1 cellular context compared by ENCODE assay signal in the genomic region with DNA sequence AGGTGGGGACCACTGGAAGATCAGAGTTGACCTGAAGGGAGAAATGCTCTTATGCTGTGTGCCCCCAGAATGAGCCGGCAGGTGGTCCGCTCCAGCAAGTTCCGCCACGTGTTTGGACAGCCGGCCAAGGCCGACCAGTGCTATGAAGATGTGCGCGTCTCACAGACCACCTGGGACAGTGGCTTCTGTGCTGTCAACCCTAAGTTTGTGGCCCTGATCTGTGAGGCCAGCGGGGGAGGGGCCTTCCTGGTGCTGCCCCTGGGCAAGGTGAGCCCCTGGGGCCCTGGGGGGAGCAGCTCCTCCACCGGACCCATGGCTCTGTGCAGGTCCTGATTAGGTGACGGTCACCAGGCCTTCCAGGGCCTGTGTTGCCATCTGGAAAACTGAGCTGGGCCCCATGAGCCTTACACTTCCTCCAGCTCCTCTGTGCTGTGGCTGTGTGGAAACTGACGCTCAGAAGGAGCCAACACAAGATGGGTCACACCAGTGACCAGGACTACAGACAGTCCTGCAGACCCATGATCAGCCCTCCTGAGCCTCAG.
TF ChIP-seq lines count a peak whose summit lies in the region.

No MANE protein-coding gene starts in this region.

TF ChIP-seq in GM12878, 131 proteins besides CTCF, POLR2A, EP300 and RAD21:
- peak; percentile 93 for TF ChIP-seq POLR2AphosphoS5 (IDR thresholded peaks at IDR 0.05; ENCODE audit: low read length)
- peak; percentile 11 for TF ChIP-seq GATAD2B (conservative IDR thresholded peaks at IDR 0.05; ENCODE audit: low read depth)
- TF ChIP-seq MAX (IDR thresholded peaks at IDR 0.05; ENCODE audit: low read depth, low read length): peak; percentile 52; the same call in 1 of the 2 replicates
- TF ChIP-seq YBX1 (IDR thresholded peaks at IDR 0.05): no peak
- peak; percentile 22 for TF ChIP-seq HDAC6 (IDR thresholded peaks at IDR 0.05; ENCODE audit: unreplicated experiment)
- TF ChIP-seq SUZ12 (IDR thresholded peaks at IDR 0.05; ENCODE audit: unreplicated experiment): no peak
- TF ChIP-seq MYC (IDR thresholded peaks at IDR 0.05; ENCODE audit: insufficient read depth, insufficient read length, insufficient replicate concordance, low read length, severe bottlenecking): peak; percentile 59
- no peak; the same call in 1 of the 2 replicates for TF ChIP-seq NKRF (conservative IDR thresholded peaks at IDR 0.05)
- TF ChIP-seq HDGF (IDR thresholded peaks at IDR 0.05): peak; percentile 35; the same call in 1 of the 2 replicates
- 0 out of 2 replicates have a peak, but pooled peaks have one; percentile 47 for TF ChIP-seq TCF3 (IDR thresholded peaks at IDR 0.05; ENCODE audit: borderline replicate concordance, insufficient read depth, low read depth, low read length)
- 0 out of 2 replicates have a peak, but pooled peaks have one; percentile 67 for TF ChIP-seq SMARCA5 (IDR thresholded peaks at IDR 0.05)
- TF ChIP-seq MXI1 (IDR thresholded peaks at IDR 0.05; ENCODE audit: low read depth, low read length): peak; percentile 45; the same call in 1 of the 2 replicates
- TF ChIP-seq POU2F2 (IDR thresholded peaks at IDR 0.05; ENCODE audit: borderline replicate concordance, low read depth, low read length): peak; percentile 7; the same call in 1 of the 3 replicates
- TF ChIP-seq POLR2AphosphoS2 (IDR thresholded peaks at IDR 0.05; ENCODE audit: low read depth, low read length): peak; percentile 81; the same call in 1 of the 2 replicates
- TF ChIP-seq BHLHE40 (IDR thresholded peaks at IDR 0.05; ENCODE audit: borderline replicate concordance in 1 of 2, low read depth in 2 of 2, low read length in 1 of 2): peak in 1 of 2 experiments; percentile 24; a peak in 1 of 4 replicates
- TF ChIP-seq NR2F1 (conservative IDR thresholded peaks at IDR 0.05): no peak
- no peak for TF ChIP-seq ZNF24 (IDR thresholded peaks at IDR 0.05)
- TF ChIP-seq KDM1A (IDR thresholded peaks at IDR 0.05; ENCODE audit: borderline replicate concordance): no peak
- TF ChIP-seq, protein P1, sequence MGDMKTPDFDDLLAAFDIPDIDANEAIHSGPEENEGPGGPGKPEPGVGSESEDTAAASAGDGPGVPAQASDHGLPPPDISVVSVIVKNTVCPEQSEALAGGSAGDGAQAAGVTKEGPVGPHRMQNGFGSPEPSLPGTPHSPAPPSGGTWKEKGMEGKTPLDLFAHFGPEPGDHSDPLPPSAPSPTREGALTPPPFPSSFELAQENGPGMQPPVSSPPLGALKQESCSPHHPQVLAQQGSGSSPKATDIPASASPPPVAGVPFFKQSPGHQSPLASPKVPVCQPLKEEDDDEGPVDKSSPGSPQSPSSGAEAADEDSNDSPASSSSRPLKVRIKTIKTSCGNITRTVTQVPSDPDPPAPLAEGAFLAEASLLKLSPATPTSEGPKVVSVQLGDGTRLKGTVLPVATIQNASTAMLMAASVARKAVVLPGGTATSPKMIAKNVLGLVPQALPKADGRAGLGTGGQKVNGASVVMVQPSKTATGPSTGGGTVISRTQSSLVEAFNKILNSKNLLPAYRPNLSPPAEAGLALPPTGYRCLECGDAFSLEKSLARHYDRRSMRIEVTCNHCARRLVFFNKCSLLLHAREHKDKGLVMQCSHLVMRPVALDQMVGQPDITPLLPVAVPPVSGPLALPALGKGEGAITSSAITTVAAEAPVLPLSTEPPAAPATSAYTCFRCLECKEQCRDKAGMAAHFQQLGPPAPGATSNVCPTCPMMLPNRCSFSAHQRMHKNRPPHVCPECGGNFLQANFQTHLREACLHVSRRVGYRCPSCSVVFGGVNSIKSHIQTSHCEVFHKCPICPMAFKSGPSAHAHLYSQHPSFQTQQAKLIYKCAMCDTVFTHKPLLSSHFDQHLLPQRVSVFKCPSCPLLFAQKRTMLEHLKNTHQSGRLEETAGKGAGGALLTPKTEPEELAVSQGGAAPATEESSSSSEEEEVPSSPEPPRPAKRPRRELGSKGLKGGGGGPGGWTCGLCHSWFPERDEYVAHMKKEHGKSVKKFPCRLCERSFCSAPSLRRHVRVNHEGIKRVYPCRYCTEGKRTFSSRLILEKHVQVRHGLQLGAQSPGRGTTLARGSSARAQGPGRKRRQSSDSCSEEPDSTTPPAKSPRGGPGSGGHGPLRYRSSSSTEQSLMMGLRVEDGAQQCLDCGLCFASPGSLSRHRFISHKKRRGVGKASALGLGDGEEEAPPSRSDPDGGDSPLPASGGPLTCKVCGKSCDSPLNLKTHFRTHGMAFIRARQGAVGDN (IDR thresholded peaks at IDR 0.05): peak; percentile 36; the same call in 1 of the 2 replicates
- TF ChIP-seq SP1 (IDR thresholded peaks at IDR 0.05; ENCODE audit: low read depth, low read length): peak; percentile 20
TF ChIP-seq in GM12878: peak in this region for 14.
